25 cellular contexts compared by ENCODE assay signal in genomic region chr2:223060201-223060825, GRCh38. TPM values are rescaled to one million over a fixed set of nuclear protein-coding genes. Genes with fewer than 3 reads are reported as not detected.
"Had no signal": no experiment of that assay in that cellular context is flagged by ENCODE, and none has a peak within 500 bp of the region (broad histone marks: within the 10 kb centered on the region; RNA-seq: fewer than 3 reads in every experiment).

No MANE protein-coding gene starts in this region.

- H3K9me3 Mint-ChIP-seq: activated T-cell treated with anti-CD3 and anti-CD28 coated beads, Interleukin-2, amount 50 U/mL, for 72 hours; brain; natural killer cell had no signal

- H3K9me3 ChIP-seq: ascending aorta, thoracic aorta had no signal

- H3K27me3 ChIP-seq: ascending aorta, cardiac muscle cell had no signal

- H3K27ac Mint-ChIP-seq: activated CD4-positive, alpha-beta T cell treated with anti-CD3 and anti-CD28 coated beads for 36 hours; activated CD8-positive, alpha-beta memory T cell treated with anti-CD3 and anti-CD28 coated beads, Interleukin-2, amount 10 ng/mL, durations not matched to agents 7 days and 5 days; activated CD8-positive, alpha-beta T cell treated with anti-CD3 and anti-CD28 coated beads, Interleukin-2, amount 10 ng/mL, durations not matched to agents 7 days and 5 days; activated naive CD8-positive, alpha-beta T cell; activated T-cell treated with anti-CD3 and anti-CD28 coated beads, Interleukin-2, amount 50 U/mL, for 72 hours; natural killer cell had no signal

- ATAC-seq: activated CD4-positive, alpha-beta T cell treated with anti-CD3 and anti-CD28 coated beads for 36 hours; activated CD8-positive, alpha-beta memory T cell treated with anti-CD3 and anti-CD28 coated beads, Interleukin-2, amount 10 ng/mL, durations not matched to agents 7 days and 5 days; activated CD8-positive, alpha-beta T cell treated with anti-CD3 and anti-CD28 coated beads, Interleukin-2, amount 10 ng/mL, durations not matched to agents 7 days and 5 days; activated T-cell treated with anti-CD3 and anti-CD28 coated beads, Interleukin-2, amount 50 U/mL, for 72 hours; left cardiac atrium; natural killer cell; stimulated activated naive CD8-positive, alpha-beta T cell treated with anti-CD3 and anti-CD28 coated beads, Interleukin-15, Interleukin-2, amounts not matched to agents 100 U/mL and 50 U/mL, for 24 hours had no signal

- H3K4me3 Mint-ChIP-seq: activated CD4-positive, alpha-beta T cell treated with anti-CD3 and anti-CD28 coated beads for 36 hours; activated CD8-positive, alpha-beta memory T cell treated with anti-CD3 and anti-CD28 coated beads, Interleukin-2, amount 10 ng/mL, durations not matched to agents 7 days and 5 days; activated CD8-positive, alpha-beta T cell treated with anti-CD3 and anti-CD28 coated beads, Interleukin-2, amount 10 ng/mL, durations not matched to agents 7 days and 5 days; activated naive CD8-positive, alpha-beta T cell; activated T-cell treated with anti-CD3 and anti-CD28 coated beads, Interleukin-2, amount 50 U/mL, for 72 hours; brain; natural killer cell had no signal

- H3K36me3 ChIP-seq: ascending aorta, cardiac muscle cell, thoracic aorta had no signal

- H3K27ac ChIP-seq: cardiac muscle cell, coronary artery, dorsolateral prefrontal cortex, thoracic aorta had no signal

- H3K36me3 Mint-ChIP-seq: activated CD8-positive, alpha-beta memory T cell treated with anti-CD3 and anti-CD28 coated beads, Interleukin-2, amount 10 ng/mL, durations not matched to agents 7 days and 5 days; activated naive CD8-positive, alpha-beta T cell; brain; natural killer cell had no signal

- DNase-seq: activated CD4-positive, alpha-beta T cell treated with anti-CD3 and anti-CD28 coated beads for 36 hours; activated CD4-positive, CD25-positive, alpha-beta regulatory T cell; activated CD8-positive, alpha-beta memory T cell treated with anti-CD3 and anti-CD28 coated beads, Interleukin-2, amount 10 ng/mL, durations not matched to agents 7 days and 5 days; activated CD8-positive, alpha-beta T cell treated with anti-CD3 and anti-CD28 coated beads, Interleukin-2, amount 10 ng/mL, durations not matched to agents 7 days and 5 days; activated effector memory CD4-positive, alpha-beta T cell treated with Interleukin-2 at 50 U/mL for 16 hours; activated naive CD4-positive, alpha-beta T cell treated with Interleukin-2 at 50 U/mL for 16 hours; activated T-cell treated with anti-CD3 and anti-CD28 coated beads for 4 hours; activated T-cell treated with anti-CD3 and anti-CD28 coated beads, Interleukin-2, amount 50 U/mL, for 72 hours; dorsolateral prefrontal cortex; effector memory CD4-positive, alpha-beta T cell; hippocampal formation; left cardiac atrium; mammary epithelial cell; natural killer cell; stimulated activated CD4-positive, alpha-beta T cell treated with anti-CD3 and anti-CD28 coated beads, Interleukin-2, amount 100 ng/mL, for 48 hours; stimulated activated naive CD8-positive, alpha-beta T cell treated with anti-CD3 and anti-CD28 coated beads, Interleukin-15, Interleukin-2, amounts not matched to agents 100 U/mL and 50 U/mL, for 24 hours; trophoblast cell had no signal

- FAIRE-seq: keratinocyte, urothelium cell line had no signal

- H3K4me1 Mint-ChIP-seq: activated CD4-positive, alpha-beta T cell treated with anti-CD3 and anti-CD28 coated beads for 36 hours; activated CD8-positive, alpha-beta memory T cell treated with anti-CD3 and anti-CD28 coated beads, Interleukin-2, amount 10 ng/mL, durations not matched to agents 7 days and 5 days; natural killer cell had no signal

- H3K4me3 ChIP-seq: ascending aorta, cardiac muscle cell, coronary artery, dorsolateral prefrontal cortex, thoracic aorta had no signal

- H3K27me3 Mint-ChIP-seq: activated CD8-positive, alpha-beta memory T cell treated with anti-CD3 and anti-CD28 coated beads, Interleukin-2, amount 10 ng/mL, durations not matched to agents 7 days and 5 days had no signal

RNA-seq across cellular contexts. Expression of gene KCNE4, which starts 8.3 kb away (rescaled TPM):
- total RNA-seq: activated CD4-positive, alpha-beta T cell treated with anti-CD3 and anti-CD28 coated beads for 36 hours; activated CD8-positive, alpha-beta memory T cell treated with anti-CD3 and anti-CD28 coated beads, Interleukin-2, amount 10 ng/mL, durations not matched to agents 7 days and 5 days; activated CD8-positive, alpha-beta T cell treated with anti-CD3 and anti-CD28 coated beads, Interleukin-2, amount 10 ng/mL, durations not matched to agents 7 days and 5 days; activated T-cell treated with anti-CD3 and anti-CD28 coated beads, Interleukin-2, amount 50 U/mL, for 72 hours; natural killer cell had no signal
